Comparison of ENCODE assay signal across 40 cellular contexts in the genomic region with DNA sequence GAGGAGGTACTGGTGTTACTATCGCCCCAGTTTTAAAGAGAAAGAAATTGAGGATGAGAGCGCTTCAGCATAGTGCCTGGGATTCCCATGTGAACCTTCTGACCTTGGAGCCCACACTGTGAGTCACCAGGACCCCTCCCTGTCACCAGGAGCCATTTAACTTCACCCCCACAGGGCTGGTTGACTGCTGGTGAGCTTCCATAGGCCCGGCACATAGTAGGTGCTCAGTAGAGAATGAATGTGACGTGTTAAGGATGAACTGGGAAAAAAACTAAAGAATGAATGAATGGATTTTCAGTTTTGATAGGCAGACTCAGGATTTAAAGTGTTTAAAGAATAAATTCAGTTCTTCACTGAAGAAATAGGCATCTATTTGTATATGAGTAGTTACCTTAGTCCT. TPM values are rescaled to one million over a fixed set of nuclear protein-coding genes. Genes with fewer than 3 reads are reported as not detected.
"Had no signal": no experiment of that assay in that cellular context is flagged by ENCODE, and none has a peak within 500 bp of the region (broad histone marks: within the 10 kb centered on the region; RNA-seq: fewer than 3 reads in every experiment).

No MANE protein-coding gene starts in this region.

- H3K27ac Mint-ChIP-seq: activated naive CD4-positive, alpha-beta T cell treated with anti-CD3 and anti-CD28 coated beads, Interleukin-2, amount 10 ng/mL, durations not matched to agents 7 days and 5 days; activated naive CD4-positive, alpha-beta T cell treated with anti-CD3 and anti-CD28 coated beads, Interleukin-2, amount 50 U/mL, for 24 hours; activated naive CD4-positive, alpha-beta T cell treated with anti-CD3 and anti-CD28 coated beads, Interleukin-2, amount 50 U/mL, for 72 hours; activated naive CD8-positive, alpha-beta T cell; activated naive CD8-positive, alpha-beta T cell treated with anti-CD3 and anti-CD28 coated beads for 36 hours; activated naive CD8-positive, alpha-beta T cell treated with anti-CD3 and anti-CD28 coated beads, Interleukin-2, amount 10 ng/mL, durations not matched to agents 7 days and 5 days; activated naive CD8-positive, alpha-beta T cell treated with anti-CD3 and anti-CD28 coated beads, Interleukin-2, amount 50 U/mL, for 24 hours; activated T-cell treated with anti-CD3 and anti-CD28 coated beads, Interleukin-2, amount 50 U/mL, for 24 hours; activated T-cell treated with anti-CD3 and anti-CD28 coated beads, Interleukin-2, amount 50 U/mL, for 72 hours; activated T-helper 1 cell treated with anti-CD3 and anti-CD28 coated beads, Interleukin-12 subunit alpha, Interleukin-12 subunit beta, Interleukin-2, Interleukin-4 antibody, amounts not matched to agents 30 ng/mL and 10 ng/mL and 1 ng/mL, durations not matched to agents 14 hours and 24 hours and 36 hours; activated T-helper 17 cell treated with anti-CD3 and anti-CD28 coated beads, Interleukin-2, amount 50 U/mL, for 72 hours; activated T-helper 2 cell treated with anti-CD3 and anti-CD28 coated beads, Interferon-gamma antibody, Interleukin-2, Interleukin-4, amounts not matched to agents 10 μg/mL and 5 μg/mL and 100 μg/mL, durations not matched to agents 14 hours and 24 hours and 36 hours; brain had no signal

- FAIRE-seq: astrocyte, bronchial epithelial cell had no signal

- H3K27me3 Mint-ChIP-seq: activated naive CD4-positive, alpha-beta T cell treated with anti-CD3 and anti-CD28 coated beads, Interleukin-2, amount 10 ng/mL, durations not matched to agents 7 days and 5 days; activated naive CD8-positive, alpha-beta T cell treated with anti-CD3 and anti-CD28 coated beads, Interleukin-2, amount 10 ng/mL, durations not matched to agents 7 days and 5 days; activated T-helper 17 cell treated with anti-CD3 and anti-CD28 coated beads, Interleukin-2, amount 50 U/mL, for 72 hours; brain; central memory CD8-positive, alpha-beta T cell had no signal

- H3K4me1 Mint-ChIP-seq: activated naive CD4-positive, alpha-beta T cell treated with anti-CD3 and anti-CD28 coated beads, Interleukin-2, amount 10 ng/mL, durations not matched to agents 7 days and 5 days; activated naive CD4-positive, alpha-beta T cell treated with anti-CD3 and anti-CD28 coated beads, Interleukin-2, amount 50 U/mL, for 24 hours; activated naive CD8-positive, alpha-beta T cell treated with anti-CD3 and anti-CD28 coated beads for 36 hours; activated naive CD8-positive, alpha-beta T cell treated with anti-CD3 and anti-CD28 coated beads, Interleukin-2, amount 10 ng/mL, durations not matched to agents 7 days and 5 days; activated naive CD8-positive, alpha-beta T cell treated with anti-CD3 and anti-CD28 coated beads, Interleukin-2, amount 50 U/mL, for 24 hours; activated T-helper 17 cell treated with anti-CD3 and anti-CD28 coated beads, Interleukin-2, amount 50 U/mL, for 72 hours; brain; central memory CD8-positive, alpha-beta T cell had no signal

- H3K4me3 Mint-ChIP-seq: activated naive CD4-positive, alpha-beta T cell treated with anti-CD3 and anti-CD28 coated beads, Interleukin-2, amount 10 ng/mL, durations not matched to agents 7 days and 5 days; activated naive CD4-positive, alpha-beta T cell treated with anti-CD3 and anti-CD28 coated beads, Interleukin-2, amount 50 U/mL, for 24 hours; activated naive CD8-positive, alpha-beta T cell; activated naive CD8-positive, alpha-beta T cell treated with anti-CD3 and anti-CD28 coated beads for 36 hours; activated naive CD8-positive, alpha-beta T cell treated with anti-CD3 and anti-CD28 coated beads, Interleukin-2, amount 10 ng/mL, durations not matched to agents 7 days and 5 days; activated naive CD8-positive, alpha-beta T cell treated with anti-CD3 and anti-CD28 coated beads, Interleukin-2, amount 50 U/mL, for 24 hours; activated T-cell treated with anti-CD3 and anti-CD28 coated beads, Interleukin-2, amount 50 U/mL, for 24 hours; activated T-cell treated with anti-CD3 and anti-CD28 coated beads, Interleukin-2, amount 50 U/mL, for 4 hours; activated T-cell treated with anti-CD3 and anti-CD28 coated beads, Interleukin-2, amount 50 U/mL, for 72 hours; activated T-helper 1 cell treated with anti-CD3 and anti-CD28 coated beads, Interleukin-12 subunit alpha, Interleukin-12 subunit beta, Interleukin-2, Interleukin-4 antibody, amounts not matched to agents 30 ng/mL and 10 ng/mL and 1 ng/mL, durations not matched to agents 14 hours and 24 hours and 36 hours; activated T-helper 17 cell treated with anti-CD3 and anti-CD28 coated beads, Interleukin-2, amount 50 U/mL, for 72 hours; brain; central memory CD8-positive, alpha-beta T cell had no signal

- H3K4me1 ChIP-seq: adrenal gland, ascending aorta, body of pancreas, breast epithelium had no signal

- H3K27me3 ChIP-seq: adrenal gland, ascending aorta, body of pancreas, brain microvascular endothelial cell, breast epithelium, cardiac muscle cell had no signal

- H3K9me3 Mint-ChIP-seq: activated naive CD4-positive, alpha-beta T cell treated with anti-CD3 and anti-CD28 coated beads, Interleukin-2, amount 10 ng/mL, durations not matched to agents 7 days and 5 days; activated naive CD4-positive, alpha-beta T cell treated with anti-CD3 and anti-CD28 coated beads, Interleukin-2, amount 50 U/mL, for 24 hours; activated naive CD4-positive, alpha-beta T cell treated with anti-CD3 and anti-CD28 coated beads, Interleukin-2, amount 50 U/mL, for 72 hours; activated naive CD8-positive, alpha-beta T cell treated with anti-CD3 and anti-CD28 coated beads for 36 hours; activated naive CD8-positive, alpha-beta T cell treated with anti-CD3 and anti-CD28 coated beads, Interleukin-2, amount 10 ng/mL, durations not matched to agents 7 days and 5 days; activated naive CD8-positive, alpha-beta T cell treated with anti-CD3 and anti-CD28 coated beads, Interleukin-2, amount 50 U/mL, for 24 hours; activated T-cell treated with anti-CD3 and anti-CD28 coated beads, Interleukin-2, amount 50 U/mL, for 24 hours; activated T-cell treated with anti-CD3 and anti-CD28 coated beads, Interleukin-2, amount 50 U/mL, for 4 hours; activated T-cell treated with anti-CD3 and anti-CD28 coated beads, Interleukin-2, amount 50 U/mL, for 72 hours; activated T-helper 1 cell treated with anti-CD3 and anti-CD28 coated beads, Interleukin-12 subunit alpha, Interleukin-12 subunit beta, Interleukin-2, Interleukin-4 antibody, amounts not matched to agents 30 ng/mL and 10 ng/mL and 1 ng/mL, durations not matched to agents 14 hours and 24 hours and 36 hours; activated T-helper 17 cell treated with anti-CD3 and anti-CD28 coated beads, Interleukin-2, amount 50 U/mL, for 72 hours; activated T-helper 2 cell treated with anti-CD3 and anti-CD28 coated beads, Interferon-gamma antibody, Interleukin-2, Interleukin-4, amounts not matched to agents 10 μg/mL and 5 μg/mL and 100 μg/mL, durations not matched to agents 14 hours and 24 hours and 36 hours; brain; central memory CD8-positive, alpha-beta T cell had no signal

- ATAC-seq: activated naive CD4-positive, alpha-beta T cell treated with anti-CD3 and anti-CD28 coated beads, Interleukin-2, amount 50 U/mL, for 72 hours; activated naive CD8-positive, alpha-beta T cell treated with anti-CD3 and anti-CD28 coated beads, Interleukin-2, amount 50 U/mL, for 24 hours; activated T-cell treated with anti-CD3 and anti-CD28 coated beads, Interleukin-2, amount 50 U/mL, for 4 hours; activated T-cell treated with anti-CD3 and anti-CD28 coated beads, Interleukin-2, amount 50 U/mL, for 72 hours; activated T-helper 17 cell treated with anti-CD3 and anti-CD28 coated beads, Interleukin-2, amount 50 U/mL, for 72 hours; body of pancreas had no signal

- DNase-seq: activated effector memory CD4-positive, alpha-beta T cell treated with anti-CD3 and anti-CD28 coated beads, Interleukin-2, amount 50 U/mL, for 16 hours; activated effector memory CD4-positive, alpha-beta T cell treated with Interleukin-2 at 50 U/mL for 16 hours; activated gamma-delta T cell; activated gamma-delta T cell treated with Interleukin-2 at 50 U/mL for 16 hours; activated naive CD4-positive, alpha-beta T cell; activated naive CD4-positive, alpha-beta T cell treated with anti-CD3 and anti-CD28 coated beads, Interleukin-2, amount 10 ng/mL, durations not matched to agents 7 days and 5 days; activated naive CD4-positive, alpha-beta T cell treated with anti-CD3 and anti-CD28 coated beads, Interleukin-2, amount 50 U/mL, for 16 hours; activated naive CD4-positive, alpha-beta T cell treated with Interleukin-2 at 50 U/mL for 16 hours; activated naive CD8-positive, alpha-beta T cell treated with anti-CD3 and anti-CD28 coated beads for 36 hours; activated naive CD8-positive, alpha-beta T cell treated with anti-CD3 and anti-CD28 coated beads, Interleukin-2, amount 10 ng/mL, durations not matched to agents 7 days and 5 days; activated naive CD8-positive, alpha-beta T cell treated with anti-CD3 and anti-CD28 coated beads, Interleukin-2, amount 50 U/mL, for 24 hours; activated T-cell treated with anti-CD3 and anti-CD28 coated beads, Interleukin-2, amount 50 U/mL, for 1 hour; activated T-cell treated with anti-CD3 and anti-CD28 coated beads, Interleukin-2, amount 50 U/mL, for 24 hours; activated T-cell treated with anti-CD3 and anti-CD28 coated beads, Interleukin-2, amount 50 U/mL, for 4 hours; activated T-cell treated with anti-CD3 and anti-CD28 coated beads, Interleukin-2, amount 50 U/mL, for 48 hours; activated T-cell treated with anti-CD3 and anti-CD28 coated beads, Interleukin-2, amount 50 U/mL, for 72 hours; adrenal gland; amniotic stem cell; amygdala; anterior cingulate cortex; aorta; body of pancreas; brain microvascular endothelial cell; caudate nucleus; central memory CD4-positive, alpha-beta T cell; cerebellar nuclear complex had no signal

- H3K4me3 ChIP-seq: adrenal gland, ascending aorta, body of pancreas, breast epithelium, cardiac muscle cell had no signal

- H3K36me3 Mint-ChIP-seq: activated naive CD4-positive, alpha-beta T cell treated with anti-CD3 and anti-CD28 coated beads, Interleukin-2, amount 50 U/mL, for 24 hours; activated naive CD4-positive, alpha-beta T cell treated with anti-CD3 and anti-CD28 coated beads, Interleukin-2, amount 50 U/mL, for 72 hours; activated naive CD8-positive, alpha-beta T cell; activated naive CD8-positive, alpha-beta T cell treated with anti-CD3 and anti-CD28 coated beads for 36 hours had no signal

- H3K27ac ChIP-seq: adrenal gland, ascending aorta, body of pancreas, brain microvascular endothelial cell, breast epithelium, cardiac muscle cell had no signal

- H3K9me3 ChIP-seq: adrenal gland, ascending aorta, body of pancreas, breast epithelium had no signal

RNA-seq across cellular contexts. Expression of a gene that starts 53.3 kb away (rescaled TPM):
- total RNA-seq: activated naive CD4-positive, alpha-beta T cell treated with anti-CD3 and anti-CD28 coated beads, Interleukin-2, amount 50 U/mL, for 72 hours; activated naive CD8-positive, alpha-beta T cell treated with anti-CD3 and anti-CD28 coated beads for 36 hours; activated naive CD8-positive, alpha-beta T cell treated with anti-CD3 and anti-CD28 coated beads, Interleukin-2, amount 10 ng/mL, durations not matched to agents 7 days and 5 days; activated T-cell treated with anti-CD3 and anti-CD28 coated beads, Interleukin-2, amount 50 U/mL, for 4 hours; activated T-helper 1 cell treated with anti-CD3 and anti-CD28 coated beads, Interleukin-12 subunit alpha, Interleukin-12 subunit beta, Interleukin-2, Interleukin-4 antibody, amounts not matched to agents 30 ng/mL and 10 ng/mL and 1 ng/mL, durations not matched to agents 14 hours and 24 hours and 36 hours; activated T-helper 2 cell treated with anti-CD3 and anti-CD28 coated beads, Interferon-gamma antibody, Interleukin-2, Interleukin-4, amounts not matched to agents 10 μg/mL and 5 μg/mL and 100 μg/mL, durations not matched to agents 14 hours and 24 hours and 36 hours; adrenal gland; ascending aorta; astrocyte; bronchial epithelial cell; chondrocyte had no signal
